ENCODE assay signal across 34 cellular contexts in genomic region chr22:46993626-46994025, GRCh38.
DNase-seq lines count a peak whose midpoint lies in the region; ATAC-seq, FAIRE-seq and TF ChIP-seq lines count a peak whose summit lies in the region.
"Had no signal": no experiment of that assay in that cellular context is flagged by ENCODE, and none has a peak within 500 bp of the region (broad histone marks: within the 10 kb centered on the region; RNA-seq: fewer than 3 reads in every experiment).

No MANE protein-coding gene starts in this region.

- intact Hi-C loops in pancreas (cut with DNase I), result no loop called here

- no peaks in the 10 kb centered on the region for H3K27me3 Mint-ChIP-seq in effector memory CD8-positive, alpha-beta T cell
- H3K27me3 Mint-ChIP-seq: activated CD4-positive, alpha-beta T cell treated with anti-CD3 and anti-CD28 coated beads, Interleukin-2, amount 10 ng/mL, durations not matched to agents 24 days and 14 days; CD8-positive, alpha-beta memory T cell; memory B cell had no signal

- H3K4me1 Mint-ChIP-seq in effector memory CD8-positive, alpha-beta T cell (ENCODE audit: low read depth in 2 of 2), result peaks cover 7 to 17% of the 10 kb centered on the region in 2 donors

- ATAC-seq in pancreas, result peak; percentile 82 to 88 (median 86)
- ATAC-seq in effector memory CD8-positive, alpha-beta T cell (replicated peaks), result no peak
- ATAC-seq: GM12878 had no signal

- H3K4me3 Mint-ChIP-seq in effector memory CD8-positive, alpha-beta T cell, result no peak overlapping the region
- H3K4me3 Mint-ChIP-seq: activated CD4-positive, alpha-beta T cell treated with anti-CD3 and anti-CD28 coated beads, Interleukin-2, amount 10 ng/mL, durations not matched to agents 24 days and 14 days; CD8-positive, alpha-beta memory T cell; memory B cell; neural crest cell had no signal

- no peak overlapping the region for H2AFZ ChIP-seq in Karpas-422 (ENCODE audit: low read length)

- peak overlapping the region; percentile 0 for H3K9ac ChIP-seq in NT2/D1 (ENCODE audit: insufficient read length, low read depth)
- H3K9ac ChIP-seq in Karpas-422 (ENCODE audit: low read length), result no peak overlapping the region

- H3K9me3 ChIP-seq in NT2/D1 (ENCODE audit: insufficient read depth, low read length), result no peaks in the 10 kb centered on the region
- no peaks in the 10 kb centered on the region for H3K9me3 ChIP-seq in pancreas
- no peaks in the 10 kb centered on the region for H3K9me3 ChIP-seq in Karpas-422 (ENCODE audit: low read length)
- H3K9me3 ChIP-seq: ascending aorta, BE2C, HAP-1, sigmoid colon, tibial artery had no signal

- H3K4me2 ChIP-seq in Karpas-422 (ENCODE audit: low read depth, low read length, poor library complexity, severe bottlenecking), result no peak overlapping the region

- H3K9me2 ChIP-seq in Karpas-422 (replicated peaks; ENCODE audit: insufficient read depth, low read length), result no peaks in the 10 kb centered on the region

- H3K27me3 ChIP-seq in NT2/D1 (ENCODE audit: insufficient read depth, insufficient read length) (no peaks in the 10 kb centered on the region), pancreas (no peaks in the 10 kb centered on the region), Karpas-422 (ENCODE audit: low read length) (no peaks in the 10 kb centered on the region)
- H3K27me3 ChIP-seq: ascending aorta, BE2C, sigmoid colon, tibial artery had no signal

- peak overlapping the region; percentile 29 to 75 (median 66) for H3K27ac ChIP-seq in pancreas
- no peak overlapping the region for H3K27ac ChIP-seq in Karpas-422 (ENCODE audit: low read length)
- H3K27ac ChIP-seq: ascending aorta, HL-60, sigmoid colon, tibial artery had no signal

- H3K79me2 ChIP-seq in Karpas-422 (ENCODE audit: low read length), result peaks cover 16% of the 10 kb centered on the region; the same call in 1 of the 2 replicates

- H3K36me3 ChIP-seq in NT2/D1 (ENCODE audit: insufficient read depth, insufficient read length, low read length) (peaks cover 16% of the 10 kb centered on the region), pancreas (no peaks in the 10 kb centered on the region), Karpas-422 (ENCODE audit: insufficient read depth, low read length) (peaks cover 2% of the 10 kb centered on the region; the same call in 1 of the 2 replicates)
- H3K36me3 ChIP-seq: BE2C, HAP-1 had no signal

- WGBS in pancreas, 2 donors, result 15 to 23% methylated on average over 14 of the region's 14 CpGs

- H3K27ac Mint-ChIP-seq in effector memory CD8-positive, alpha-beta T cell, result peak overlapping the region in 1 of 2 donors; percentile 12
- H3K27ac Mint-ChIP-seq: activated CD4-positive, alpha-beta T cell treated with anti-CD3 and anti-CD28 coated beads, Interleukin-2, amount 10 ng/mL, durations not matched to agents 24 days and 14 days; CD8-positive, alpha-beta memory T cell; memory B cell had no signal

- no peaks in the 10 kb centered on the region for H4K20me1 ChIP-seq in Karpas-422 (ENCODE audit: insufficient read depth, low read depth, low read length)

- H3K4me1 ChIP-seq in NT2/D1 (ENCODE audit: insufficient read depth, insufficient read length) (peaks cover 4% of the 10 kb centered on the region), pancreas (peaks cover 21 to 35% (median 34%) of the 10 kb centered on the region in 3 donors), Karpas-422 (ENCODE audit: low read length) (no peaks in the 10 kb centered on the region)
- H3K4me1 ChIP-seq: ascending aorta, HAP-1 had no signal

- DNase-seq in DMS79 treated with DMSO at 0.1 percent for 48 hours (lab: John Stamatoyannopoulos, UW), result peak; percentile 42
- DNase-seq in NT2/D1 (ENCODE audit: low read depth, low spot score), result no peak
- DNase-seq in left kidney (ENCODE audit: low read depth, low spot score), result peak; percentile 56
- DNase-seq in pancreas, result peak; percentile 77 to 93 (median 90)
- no peak for DNase-seq in activated naive CD4-positive, alpha-beta T cell treated with Interleukin-2 at 50 U/mL for 16 hours
- DNase-seq in effector memory CD8-positive, alpha-beta T cell, result no peak
- DNase-seq in Karpas-422, result no peak
- no peak for DNase-seq in UCSD-AML1 (lab: John Stamatoyannopoulos, UW; ENCODE audit: unreplicated experiment)
- DNase-seq: activated CD4-positive, alpha-beta T cell treated with anti-CD3 and anti-CD28 coated beads, Interleukin-2, amount 10 ng/mL, durations not matched to agents 24 days and 14 days; activated gamma-delta T cell; activated T-cell treated with anti-CD3 and anti-CD28 coated beads, Interleukin-2, amount 50 U/mL, for 1 hour; BE2C; CD8-positive, alpha-beta memory T cell; central memory CD4-positive, alpha-beta T cell; cortex of kidney; DMS 273 treated with DMSO at 0.1 percent for 48 hours; effector memory CD4-positive, alpha-beta T cell; KBM-7; NCI-H1092 treated with DMSO at 0.1 percent for 48 hours; NCI-H187; NCI-H526 treated with DMSO at 0.1 percent for 48 hours; posterior cingulate gyrus; stimulated activated CD4-positive, alpha-beta T cell treated with anti-CD3 and anti-CD28 coated beads, Interleukin-12 subunit alpha, Interleukin-12 subunit beta, amount 100 ng/mL, for 4 hours; stimulated activated CD4-positive, alpha-beta T cell treated with anti-CD3 and anti-CD28 coated beads, Interleukin-2, amount 100 ng/mL, for 48 hours; T1000; tibial artery had no signal

- H3K4me3 ChIP-seq in NT2/D1 (ENCODE audit: insufficient read length, low read depth) (no peak overlapping the region), pancreas (no peak overlapping the region), Karpas-422 (ENCODE audit: low read length) (no peak overlapping the region)
- H3K4me3 ChIP-seq: ascending aorta, GM12878, HAP-1, sigmoid colon, tibial artery had no signal

- peaks cover 13% of the 10 kb centered on the region for H3K36me3 Mint-ChIP-seq in effector memory CD8-positive, alpha-beta T cell (ENCODE audit: insufficient read depth)

- no peaks in the 10 kb centered on the region for H3K9me3 Mint-ChIP-seq in effector memory CD8-positive, alpha-beta T cell
- H3K9me3 Mint-ChIP-seq: activated CD4-positive, alpha-beta T cell treated with anti-CD3 and anti-CD28 coated beads, Interleukin-2, amount 10 ng/mL, durations not matched to agents 24 days and 14 days; CD8-positive, alpha-beta memory T cell; memory B cell; neural crest cell had no signal

- no peak for TF ChIP-seq CTCF in pancreas (IDR thresholded peaks at IDR 0.05)

- no peak for FAIRE-seq in pancreas (lab: Jason Lieb, UNC)
- FAIRE-seq: GM12878, keratinocyte had no signal

Comparison
In these comparisons a context has a peak if more than half of its experiments do, and no peak if none do; other contexts are left out.
1. DNase-seq: peak in DMS79 treated with DMSO at 0.1 percent for 48 hours (single experiment), left kidney (single experiment) and pancreas (6 of 6); none in NT2/D1 (single experiment), activated naive CD4-positive, alpha-beta T cell treated with Interleukin-2 at 50 U/mL for 16 hours (single experiment), effector memory CD8-positive, alpha-beta T cell (0 of 3), Karpas-422 (single experiment) and UCSD-AML1 (single experiment).